Comparison of ENCODE assay signal across 24 cellular contexts in the genomic region with DNA sequence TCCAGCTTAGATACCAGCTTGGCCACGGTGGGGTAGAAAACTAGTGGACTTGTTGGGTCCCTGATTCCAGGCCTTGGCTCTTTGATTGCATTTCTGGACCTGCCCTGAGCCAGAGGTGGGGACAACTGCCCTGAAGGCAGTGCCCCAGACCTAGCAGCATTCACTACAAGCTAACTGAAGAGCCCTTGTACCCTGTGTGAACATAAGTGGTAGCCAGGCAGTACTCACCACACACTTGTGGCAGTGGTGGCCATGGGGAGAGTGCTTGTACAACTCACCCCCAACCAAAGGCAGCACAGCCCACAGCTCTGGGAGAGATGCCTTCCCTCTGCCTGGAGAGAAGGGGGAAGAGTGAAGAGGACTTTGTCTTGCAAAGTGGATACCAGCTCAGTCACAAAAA.
"Had no signal": no experiment of that assay in that cellular context is flagged by ENCODE, and none has a peak within 500 bp of the region (broad histone marks: within the 10 kb centered on the region; RNA-seq: fewer than 3 reads in every experiment).

No MANE protein-coding gene starts in this region.

- H3K27me3 ChIP-seq: pancreas, sigmoid colon, spleen, tibial nerve, vagina had no signal

- H3K36me3 Mint-ChIP-seq: mesothelial cell of epicardium; naive B cell; natural killer cell; stimulated activated effector memory CD8-positive, alpha-beta T cell treated with anti-CD3 and anti-CD28 coated beads, Interleukin-12 subunit alpha, Interleukin-12 subunit beta, amount 100 ng/mL, for 72 hours; type B pancreatic cell had no signal

- H3K27ac Mint-ChIP-seq: mesothelial cell of epicardium; naive B cell; natural killer cell; stimulated activated effector memory CD8-positive, alpha-beta T cell treated with anti-CD3 and anti-CD28 coated beads, Interleukin-12 subunit alpha, Interleukin-12 subunit beta, amount 100 ng/mL, for 72 hours; stimulated activated naive CD8-positive, alpha-beta T cell treated with anti-CD3 and anti-CD28 coated beads, Interleukin-15, Interleukin-2, amounts not matched to agents 100 ng/mL and 50 ng/mL, for 24 hours; type B pancreatic cell had no signal

- H3K4me1 Mint-ChIP-seq: mesothelial cell of epicardium; naive B cell; natural killer cell; stimulated activated effector memory CD8-positive, alpha-beta T cell treated with anti-CD3 and anti-CD28 coated beads, Interleukin-12 subunit alpha, Interleukin-12 subunit beta, amount 100 ng/mL, for 72 hours had no signal

- ATAC-seq: left colon; natural killer cell; pancreas; right cardiac atrium; stimulated activated effector memory CD8-positive, alpha-beta T cell treated with anti-CD3 and anti-CD28 coated beads, Interleukin-12 subunit alpha, Interleukin-12 subunit beta, amount 100 ng/mL, for 72 hours had no signal

- H3K36me3 ChIP-seq: left ventricle myocardium inferior, pancreas, prostate gland, sigmoid colon, spleen, tibial nerve, vagina had no signal

- H3K4me3 Mint-ChIP-seq: mesothelial cell of epicardium; naive B cell; natural killer cell; stimulated activated effector memory CD8-positive, alpha-beta T cell treated with anti-CD3 and anti-CD28 coated beads, Interleukin-12 subunit alpha, Interleukin-12 subunit beta, amount 100 ng/mL, for 72 hours; stimulated activated naive CD8-positive, alpha-beta T cell treated with anti-CD3 and anti-CD28 coated beads, Interleukin-15, Interleukin-2, amounts not matched to agents 100 ng/mL and 50 ng/mL, for 24 hours; type B pancreatic cell had no signal

- H3K27ac ChIP-seq: left ventricle myocardium inferior, pancreas, prostate gland, sigmoid colon, spleen, tibial nerve, vagina had no signal

- H3K4me1 ChIP-seq: left ventricle myocardium inferior, pancreas, prostate gland, sigmoid colon, spleen, tibial nerve, vagina had no signal

- H3K4me3 ChIP-seq: left ventricle myocardium inferior, lung, pancreas, prostate gland, sigmoid colon, spleen, tibial nerve, vagina had no signal

- DNase-seq: hippocampal formation; left colon; left ventricle myocardium inferior; mesendoderm; naive B cell; natural killer cell; nucleus accumbens; pancreas; posterior cingulate gyrus; retina; right cardiac atrium; sigmoid colon; small intestine; spleen; stimulated activated CD4-positive, alpha-beta T cell treated with anti-CD3 and anti-CD28 coated beads, Interleukin-4, amount 100 ng/mL, for 24 hours; substantia nigra had no signal

- H3K9me3 ChIP-seq: pancreas, prostate gland, sigmoid colon, vagina had no signal

- H3K27me3 Mint-ChIP-seq: naive B cell; stimulated activated naive CD8-positive, alpha-beta T cell treated with anti-CD3 and anti-CD28 coated beads, Interleukin-15, Interleukin-2, amounts not matched to agents 100 ng/mL and 50 ng/mL, for 24 hours; type B pancreatic cell had no signal
